Comparison of ENCODE assay signal across 23 cellular contexts in the genomic region with DNA sequence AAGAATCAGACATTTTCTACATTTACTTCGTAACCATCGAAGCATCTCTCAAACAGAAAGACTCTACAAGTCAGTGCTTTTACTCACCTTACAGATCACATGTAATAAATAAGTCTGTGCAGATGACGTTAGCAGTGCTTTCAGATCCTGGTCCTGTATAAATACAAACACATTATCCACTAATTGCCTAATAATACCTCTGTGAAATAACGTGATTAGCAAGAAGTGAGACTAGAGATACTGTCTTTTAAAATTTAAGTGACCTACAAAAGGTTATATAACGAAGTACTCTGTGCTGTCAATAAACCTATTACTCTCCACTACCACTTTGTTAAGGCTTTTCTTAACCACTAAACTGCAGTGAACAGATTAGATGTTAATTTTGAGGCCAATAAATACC.
"Had no signal": no experiment of that assay in that cellular context is flagged by ENCODE, and none has a peak within 500 bp of the region (broad histone marks: within the 10 kb centered on the region; RNA-seq: fewer than 3 reads in every experiment).

No MANE protein-coding gene starts in this region.

- DNase-seq: activated CD4-positive, alpha-beta T cell treated with anti-CD3 and anti-CD28 coated beads for 48 hours; activated CD4-positive, alpha-beta T cell treated with anti-CD3 and anti-CD28 coated beads, Interleukin-2, amount 50 U/mL, for 4 hours; activated CD4-positive, CD25-positive, alpha-beta regulatory T cell treated with anti-CD3 and anti-CD28 coated beads, Interleukin-2, amount 50 U/mL, for 72 hours; activated CD8-positive, alpha-beta memory T cell treated with anti-CD3 and anti-CD28 coated beads, Interleukin-2, amount 50 U/mL, for 48 hours; activated CD8-positive, alpha-beta T cell treated with anti-CD3 and anti-CD28 coated beads, Interleukin-2, amount 10 ng/mL, durations not matched to agents 7 days and 5 days; activated naive CD4-positive, alpha-beta T cell treated with anti-CD3 and anti-CD28 coated beads, Interleukin-2, amount 50 U/mL, for 16 hours; activated naive CD8-positive, alpha-beta T cell treated with anti-CD3 and anti-CD28 coated beads, Interleukin-2, amount 10 ng/mL, durations not matched to agents 7 days and 5 days; activated T-cell treated with anti-CD3 and anti-CD28 coated beads, Interleukin-2, amount 50 U/mL, for 1 hour; adrenal gland; anterior cingulate cortex; MM.1S; NCI-H1105; NCI-H1436; NCI-H187; NCI-H2081; NCI-H226; NCI-H526; NCI-H774; NK-92 treated with Interleukin-12 subunit alpha and Interleukin-12 subunit beta, amount 100 ng/mL, for 24 hours; PC-3; SHP77 treated with DMSO at 0.1 percent for 48 hours; T-helper 17 cell; T-helper 9 cell had no signal

- H3K27ac ChIP-seq: adrenal gland had no signal

- H3K36me3 ChIP-seq: adrenal gland had no signal

- H3K27me3 ChIP-seq: adrenal gland had no signal

- H3K4me3 ChIP-seq: adrenal gland had no signal

- H3K9me3 ChIP-seq: adrenal gland had no signal
